ENCODE assay signal across 9 cellular contexts in the genomic region with DNA sequence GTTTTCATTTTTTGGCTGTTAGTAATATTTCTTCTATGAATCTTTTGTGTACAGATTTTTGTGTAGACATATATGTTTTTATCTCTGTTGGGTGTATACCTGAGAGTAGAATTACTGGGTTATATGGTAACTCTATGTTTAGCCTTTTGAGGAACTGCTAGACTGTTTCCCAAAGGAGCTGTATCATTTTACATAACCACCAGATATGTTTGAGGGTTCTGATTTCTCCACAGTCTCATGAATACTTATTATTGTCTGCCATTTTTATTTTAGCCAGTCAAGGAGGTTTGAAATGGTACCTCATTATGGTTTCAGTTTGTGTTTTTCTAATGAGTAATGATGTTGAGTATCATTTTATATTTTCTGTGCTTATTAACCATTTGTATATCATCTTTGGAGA. TPM values are rescaled to one million over a fixed set of nuclear protein-coding genes. Genes with fewer than 3 reads are reported as not detected.
DNase-seq lines count a peak whose midpoint lies in the region; TF ChIP-seq lines count a peak whose summit lies in the region.
"Had no signal": no experiment of that assay in that cellular context is flagged by ENCODE, and none has a peak within 500 bp of the region (broad histone marks: within the 10 kb centered on the region; RNA-seq: fewer than 3 reads in every experiment).

No MANE protein-coding gene starts in this region.

- intact Hi-C loops in ascending aorta (cut with DNase I), result loop anchor here (5.0 to 10.0 kb wide), 3 partner anchors 416 to 1051 kb away; partner anchors contain the start of genes JKAMP and L3HYPDH

- peaks cover 8% of the 10 kb centered on the region for H3K36me3 Mint-ChIP-seq in mesothelial cell of epicardium

- peak overlapping the region; percentile 83 for H3K4me3 Mint-ChIP-seq in mesothelial cell of epicardium

- H3K27ac ChIP-seq in HUES6 (ENCODE audit: low read depth, low read length) (no peak overlapping the region; the same call in 1 of the 2 replicates), ascending aorta (peak overlapping the region; percentile 95 to 96)

- peaks cover 29% of the 10 kb centered on the region for H3K4me1 Mint-ChIP-seq in mesothelial cell of epicardium

- no peaks in the 10 kb centered on the region for H3K27me3 ChIP-seq in BE2C
- no peaks in the 10 kb centered on the region for H3K27me3 ChIP-seq in HUES6 (ENCODE audit: control insufficient read depth, insufficient read depth, low read length)
- no peaks in the 10 kb centered on the region for H3K27me3 ChIP-seq in ascending aorta

- DNase-seq in BE2C (no peak), ascending aorta (ENCODE audit: low spot score in 2 of 2) (no peak), mesothelial cell of epicardium (ENCODE audit: low spot score in 2 of 2, unreplicated experiment in 2 of 2) (no peak), COLO829 (ENCODE audit: low spot score) (no peak), germinal center (ENCODE audit: low spot score) (no peak), GOT3 (lab: John Stamatoyannopoulos, UW) (no peak), SKM-1 treated with dmso at 0.1 percent for 144 hours (lab: John Stamatoyannopoulos, UW; ENCODE audit: unreplicated experiment) (no peak)
- DNase-seq: NCI-H345 had no signal

- H3K4me1 ChIP-seq in BE2C (peaks cover 5% of the 10 kb centered on the region), HUES6 (ENCODE audit: control insufficient read depth, insufficient read depth, low read length) (peaks cover 16% of the 10 kb centered on the region), ascending aorta (peaks cover 0 to 11% of the 10 kb centered on the region in 2 donors)

- H3K27ac Mint-ChIP-seq in mesothelial cell of epicardium, result peak overlapping the region; percentile 97

- no peaks in the 10 kb centered on the region for H3K9me3 Mint-ChIP-seq in mesothelial cell of epicardium

- no peak for TF ChIP-seq CTCF in BE2C (IDR thresholded peaks at IDR 0.05; ENCODE audit: low read depth, low read length)
- no peak for TF ChIP-seq CTCF in ascending aorta (IDR thresholded peaks at IDR 0.05)
- TF ChIP-seq CTCF in mesothelial cell of epicardium (IDR thresholded peaks at IDR 0.05; ENCODE audit: unreplicated experiment), result no peak

- peaks cover 15% of the 10 kb centered on the region for H3K36me3 ChIP-seq in BE2C
- peaks cover 15% of the 10 kb centered on the region for H3K36me3 ChIP-seq in HUES6 (ENCODE audit: control insufficient read depth, insufficient read depth, low read length)
- H3K36me3 ChIP-seq in ascending aorta, result peaks cover 0 to 11% of the 10 kb centered on the region in 2 donors

- H3K9me3 ChIP-seq in BE2C (no peaks in the 10 kb centered on the region), HUES6 (ENCODE audit: control insufficient read depth, insufficient read depth, low read depth, low read length) (no peaks in the 10 kb centered on the region), ascending aorta (no peaks in the 10 kb centered on the region)

- H3K9ac ChIP-seq in HUES6 (ENCODE audit: low read length), result no peak overlapping the region

- H3K4me3 ChIP-seq in BE2C (ENCODE audit: low read depth, low read length) (peak overlapping the region; percentile 77), HUES6 (ENCODE audit: low read depth, low read length) (peak overlapping the region; percentile 93), ascending aorta (peak overlapping the region; percentile 72 to 92)

- H3K27me3 Mint-ChIP-seq in mesothelial cell of epicardium (ENCODE audit: low read depth), result no peaks in the 10 kb centered on the region

RNA-seq across cellular contexts. Expression of gene PCNX4, which starts 1.9 kb away (rescaled TPM):
- polyA plus RNA-seq in BE2C (2012; ENCODE audit: insufficient read depth, insufficient read length, low read depth), result 38.7 TPM
- 47.8 TPM for total RNA-seq in ascending aorta
- 71.1 to 79.0 TPM (median 72.3 TPM) in 3 replicates for total RNA-seq in mesothelial cell of epicardium
